13 cellular contexts compared by ENCODE assay signal in the genomic region with DNA sequence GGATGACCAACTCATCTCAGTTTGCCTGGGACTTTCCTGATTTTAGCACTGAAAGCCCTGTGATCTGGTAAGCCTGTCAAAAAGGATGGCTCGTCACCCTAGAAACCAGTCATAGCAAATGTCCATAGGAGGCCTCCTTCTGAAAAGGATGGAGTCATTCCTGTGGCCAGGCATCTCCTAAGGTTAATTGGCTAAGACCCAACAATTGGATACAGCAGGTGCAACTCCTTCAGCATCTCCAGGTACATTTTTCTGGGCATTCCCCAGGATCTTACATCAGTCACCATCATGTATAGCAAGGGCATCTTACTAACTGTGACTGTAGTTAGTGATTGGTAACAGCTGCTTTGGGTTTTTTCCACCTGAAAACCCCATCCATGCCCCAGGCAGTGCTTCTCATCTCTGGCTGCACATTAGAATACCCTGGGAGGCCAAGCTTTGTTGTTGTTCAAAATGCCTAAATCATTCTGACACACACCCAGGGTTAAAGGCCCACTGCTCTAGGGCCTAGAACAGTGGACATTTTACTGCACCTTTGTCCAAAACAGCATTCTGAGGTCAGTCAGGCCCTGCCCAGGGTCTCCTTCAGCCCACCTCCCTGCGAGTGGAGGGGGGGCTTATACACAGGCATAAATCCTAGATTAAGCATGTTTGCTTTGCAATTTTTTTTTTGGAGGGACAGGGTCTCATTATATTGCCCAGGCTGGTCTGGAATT. TPM values are rescaled to one million over a fixed set of nuclear protein-coding genes. Genes with fewer than 3 reads are reported as not detected.
A peak's percentile ranks its signal among the peaks of the same experiment; 100 is the strongest.
DNase-seq lines count a peak whose midpoint lies in the region; ATAC-seq and TF ChIP-seq lines count a peak whose summit lies in the region.
"Had no signal": no experiment of that assay in that cellular context is flagged by ENCODE, and none has a peak within 500 bp of the region (broad histone marks: within the 10 kb centered on the region; RNA-seq: fewer than 3 reads in every experiment).

No MANE protein-coding gene starts in this region.

- peak; percentile 2 to 21 for DNase-seq in activated T-cell treated with anti-CD3 and anti-CD28 coated beads, Interleukin-2, amount 50 U/mL, for 72 hours
- no peak for DNase-seq in activated T-cell treated with anti-CD3 and anti-CD28 coated beads, Interleukin-2, amount 50 U/mL, for 24 hours
- no peak for DNase-seq in GM03348 (ENCODE audit: low spot score)
- no peak for DNase-seq in left cardiac atrium
- no peak for DNase-seq in coronary artery (ENCODE audit: low spot score)
- DNase-seq: small intestine, trophoblast cell had no signal

- H3K36me3 Mint-ChIP-seq in activated T-cell treated with anti-CD3 and anti-CD28 coated beads, Interleukin-2, amount 50 U/mL, for 72 hours (ENCODE audit: insufficient read depth in 2 of 2): peaks cover 0 to 4% of the 10 kb centered on the region in 2 donors
- H3K36me3 Mint-ChIP-seq in activated T-cell treated with anti-CD3 and anti-CD28 coated beads, Interleukin-2, amount 50 U/mL, for 24 hours (ENCODE audit: low read depth): no peaks in the 10 kb centered on the region
- no peaks in the 10 kb centered on the region for H3K36me3 Mint-ChIP-seq in stimulated activated memory B cell treated with anti-CD40 and anti-IgM and Interleukin-4, amounts not matched to agents 10 μg/mL and 1 μg/mL and 100 μg/mL, for 72 hours

- no peak overlapping the region for H3K27ac ChIP-seq in coronary artery
- H3K27ac ChIP-seq: neutrophil had no signal

- no peak overlapping the region for H3K4me3 ChIP-seq in coronary artery
- H3K4me3 ChIP-seq: lung had no signal

- no peak for TF ChIP-seq CTCF in coronary artery (IDR thresholded peaks at IDR 0.05)

- H3K27me3 Mint-ChIP-seq in activated T-cell treated with anti-CD3 and anti-CD28 coated beads, Interleukin-2, amount 50 U/mL, for 72 hours (ENCODE audit: low read depth): no peaks in the 10 kb centered on the region
- H3K27me3 Mint-ChIP-seq in activated T-cell treated with anti-CD3 and anti-CD28 coated beads, Interleukin-2, amount 50 U/mL, for 24 hours: no peaks in the 10 kb centered on the region
- H3K27me3 Mint-ChIP-seq in stimulated activated memory B cell treated with anti-CD40 and anti-IgM and Interleukin-4, amounts not matched to agents 10 μg/mL and 1 μg/mL and 100 μg/mL, for 72 hours: no peaks in the 10 kb centered on the region

- H3K4me3 Mint-ChIP-seq in activated T-cell treated with anti-CD3 and anti-CD28 coated beads, Interleukin-2, amount 50 U/mL, for 72 hours: no peak overlapping the region
- no peak overlapping the region for H3K4me3 Mint-ChIP-seq in activated T-cell treated with anti-CD3 and anti-CD28 coated beads, Interleukin-2, amount 50 U/mL, for 24 hours
- H3K4me3 Mint-ChIP-seq in stimulated activated memory B cell treated with anti-CD40 and anti-IgM and Interleukin-4, amounts not matched to agents 10 μg/mL and 1 μg/mL and 100 μg/mL, for 72 hours: no peak overlapping the region

- peaks cover 10% of the 10 kb centered on the region for H3K4me1 Mint-ChIP-seq in activated T-cell treated with anti-CD3 and anti-CD28 coated beads, Interleukin-2, amount 50 U/mL, for 72 hours (ENCODE audit: low read depth)
- H3K4me1 Mint-ChIP-seq in activated T-cell treated with anti-CD3 and anti-CD28 coated beads, Interleukin-2, amount 50 U/mL, for 24 hours (ENCODE audit: low read depth): peaks cover 7% of the 10 kb centered on the region
- no peaks in the 10 kb centered on the region for H3K4me1 Mint-ChIP-seq in stimulated activated memory B cell treated with anti-CD40 and anti-IgM and Interleukin-4, amounts not matched to agents 10 μg/mL and 1 μg/mL and 100 μg/mL, for 72 hours

- peak; percentile 78 to 80 for ATAC-seq in activated T-cell treated with anti-CD3 and anti-CD28 coated beads, Interleukin-2, amount 50 U/mL, for 72 hours (replicated peaks in 1 of 2)
- ATAC-seq in HG02571 (IDR thresholded peaks at IDR 0.05; ENCODE audit: unreplicated experiment) (peak; percentile 73), HG03378 (IDR thresholded peaks at IDR 0.05; ENCODE audit: unreplicated experiment) (peak; percentile 68), left cardiac atrium (no peak)
- ATAC-seq in stimulated activated memory B cell treated with anti-CD40 and anti-IgM and Interleukin-4, amounts not matched to agents 10 μg/mL and 1 μg/mL and 100 μg/mL, for 72 hours: peak; percentile 31

- intact Hi-C loops in left cardiac atrium (cut with DNase I): no loop called here

- no peak overlapping the region for H3K27ac Mint-ChIP-seq in activated T-cell treated with anti-CD3 and anti-CD28 coated beads, Interleukin-2, amount 50 U/mL, for 72 hours
- no peak overlapping the region for H3K27ac Mint-ChIP-seq in activated T-cell treated with anti-CD3 and anti-CD28 coated beads, Interleukin-2, amount 50 U/mL, for 24 hours
- no peak overlapping the region for H3K27ac Mint-ChIP-seq in stimulated activated memory B cell treated with anti-CD40 and anti-IgM and Interleukin-4, amounts not matched to agents 10 μg/mL and 1 μg/mL and 100 μg/mL, for 72 hours

- peaks cover 2 to 8% of the 10 kb centered on the region in 2 donors for H3K9me3 Mint-ChIP-seq in activated T-cell treated with anti-CD3 and anti-CD28 coated beads, Interleukin-2, amount 50 U/mL, for 72 hours
- peaks cover 8% of the 10 kb centered on the region for H3K9me3 Mint-ChIP-seq in activated T-cell treated with anti-CD3 and anti-CD28 coated beads, Interleukin-2, amount 50 U/mL, for 24 hours
- peaks cover 6% of the 10 kb centered on the region for H3K9me3 Mint-ChIP-seq in stimulated activated memory B cell treated with anti-CD40 and anti-IgM and Interleukin-4, amounts not matched to agents 10 μg/mL and 1 μg/mL and 100 μg/mL, for 72 hours

RNA-seq across cellular contexts. Expression of a gene that starts 28.3 kb away (rescaled TPM):
- total RNA-seq in activated T-cell treated with anti-CD3 and anti-CD28 coated beads, Interleukin-2, amount 50 U/mL, for 72 hours: under 1 TPM in 1 of 2 donors, not detected in 1; 0.30 TPM
- total RNA-seq in left cardiac atrium: 10 to 100 TPM; 11.1 to 26.5 TPM
- total RNA-seq: A172 had no signal

Comparison
In these comparisons a context has a peak if more than half of its experiments do, and no peak if none do; other contexts are left out.
1. DNase-seq: peak in activated T-cell treated with anti-CD3 and anti-CD28 coated beads, Interleukin-2, amount 50 U/mL, for 72 hours (2 of 2); none in activated T-cell treated with anti-CD3 and anti-CD28 coated beads, Interleukin-2, amount 50 U/mL, for 24 hours (single experiment), GM03348 (single experiment), left cardiac atrium (single experiment) and coronary artery (single experiment).
2. ATAC-seq: peak in activated T-cell treated with anti-CD3 and anti-CD28 coated beads, Interleukin-2, amount 50 U/mL, for 72 hours (2 of 2), HG02571 (single experiment), HG03378 (single experiment) and stimulated activated memory B cell treated with anti-CD40 and anti-IgM and Interleukin-4, amounts not matched to agents 10 μg/mL and 1 μg/mL and 100 μg/mL, for 72 hours (single experiment); none in left cardiac atrium (0 of 2).
3. RNA of a gene that starts 28.3 kb away (total RNA-seq): 11.1 to 26.5 TPM in left cardiac atrium; 0.30 TPM in activated T-cell treated with anti-CD3 and anti-CD28 coated beads, Interleukin-2, amount 50 U/mL, for 72 hours; every median in the first group is over 4 times any median in the second.